ENCODE assay signal across 8 cellular contexts in genomic region chr1:75265792-75266191, GRCh38.
DNase-seq lines count a peak whose midpoint lies in the region; ATAC-seq, FAIRE-seq and TF ChIP-seq lines count a peak whose summit lies in the region.

No MANE protein-coding gene starts in this region.

- H3K4me1 ChIP-seq in neuronal stem cell (ENCODE audit: control insufficient read depth in 2 of 2, insufficient read depth in 1 of 2, low read depth in 1 of 2, low read length in 2 of 2), result no peaks in the 10 kb centered on the region

- H2AK5ac ChIP-seq in neuronal stem cell (ENCODE audit: low read depth, low read length), result no peak overlapping the region

- no peaks in the 10 kb centered on the region for H3K9me3 ChIP-seq in neuronal stem cell (replicated peaks in 1 of 2; ENCODE audit: control insufficient read depth in 2 of 2, insufficient read depth in 1 of 2, low read depth in 1 of 2, low read length in 2 of 2)

- no peak overlapping the region for H2BK15ac ChIP-seq in neuronal stem cell (ENCODE audit: low read length)

- H3K4ac ChIP-seq in neuronal stem cell (ENCODE audit: low read length), result no peak overlapping the region

- no peaks in the 10 kb centered on the region for H3K36me3 ChIP-seq in neuronal stem cell (replicated peaks in 1 of 2; ENCODE audit: control insufficient read depth in 2 of 2, insufficient read depth in 2 of 2, low read length in 2 of 2)

- H3K9ac ChIP-seq in neuronal stem cell (ENCODE audit: low read depth, low read length, poor library complexity), result no peak overlapping the region

- no CpG with 5 or more reads among the region's 6 CpGs for WGBS in neuronal stem cell (ENCODE audit: extremely low coverage in 2 of 2, insufficient read length in 2 of 2, insufficient replicate concordance in 1 of 2), 2 donors

- no peak overlapping the region for H4K8ac ChIP-seq in neuronal stem cell (ENCODE audit: low read depth, low read length)

- DNase-seq in DMS79 treated with DMSO at 0.1 percent for 48 hours (lab: John Stamatoyannopoulos, UW), result peak; percentile 64
- peak; percentile 75 for DNase-seq in NCI-H748 treated with DMSO at 0.1 percent for 48 hours (lab: John Stamatoyannopoulos, UW)
- no peak for DNase-seq in dorsolateral prefrontal cortex
- peak; percentile 46 for DNase-seq in neuronal stem cell (ENCODE audit: low spot score)
- no peak for DNase-seq in activated CD4-positive, alpha-beta T cell treated with anti-CD3 and anti-CD28 coated beads for 1 hour
- DNase-seq in HTR-8/SVneo (ENCODE audit: insufficient read length, low spot score), result no peak

- no peak overlapping the region for H4K91ac ChIP-seq in neuronal stem cell (ENCODE audit: low read depth, low read length, poor library complexity)

- no peak for FAIRE-seq in HTR-8/SVneo (lab: Jason Lieb, UNC)

- H2BK120ac ChIP-seq in neuronal stem cell (ENCODE audit: low read depth, low read length), result no peak overlapping the region

- intact Hi-C loops in dorsolateral prefrontal cortex (cut with DNase I), result loop anchor here (2.0 to 10.0 kb wide), 2 partner anchors 359 to 367 kb away; no protein-coding TSS in a partner anchor

- no peaks in the 10 kb centered on the region for H3K79me1 ChIP-seq in neuronal stem cell (ENCODE audit: low read depth, low read length)

- H3K14ac ChIP-seq in neuronal stem cell (ENCODE audit: low read length), result no peak overlapping the region

- H3K23ac ChIP-seq in neuronal stem cell (ENCODE audit: low read depth, low read length, poor library complexity), result no peak overlapping the region

- H3K4me3 ChIP-seq in dorsolateral prefrontal cortex (no peak overlapping the region), neuronal stem cell (ENCODE audit: low read length in 2 of 2) (no peak overlapping the region)

- no peak overlapping the region for H3K4me2 ChIP-seq in neuronal stem cell (ENCODE audit: insufficient read depth, low read length, poor library complexity, severe bottlenecking)

- no peak overlapping the region for H3K27ac ChIP-seq in dorsolateral prefrontal cortex
- no peak overlapping the region for H3K27ac ChIP-seq in neuronal stem cell (replicated peaks; ENCODE audit: low read length)

- peak; percentile 43 to 81 (median 68) for TF ChIP-seq CTCF in dorsolateral prefrontal cortex (IDR thresholded peaks at IDR 0.05 in 54 of 56, conservative IDR thresholded peaks at IDR 0.05 in 2 of 56; ENCODE audit: low read depth in 1 of 56, partially characterized antibody in 56 of 56)

- no peak overlapping the region for H2BK5ac ChIP-seq in neuronal stem cell (ENCODE audit: low read length)

- peak overlapping the region; percentile 59 for H2AFZ ChIP-seq in neuronal stem cell (ENCODE audit: low read length)

- ATAC-seq in GM19452 (IDR thresholded peaks at IDR 0.05; ENCODE audit: unreplicated experiment) (peak; percentile 79), HG03457 (IDR thresholded peaks at IDR 0.05; ENCODE audit: unreplicated experiment) (peak; percentile 64)

- H3K27me3 ChIP-seq in dorsolateral prefrontal cortex (no peaks in the 10 kb centered on the region), neuronal stem cell (ENCODE audit: control insufficient read depth in 3 of 3, insufficient read depth in 3 of 3, low read depth in 1 of 3, low read length in 3 of 3) (no peaks in the 10 kb centered on the region)

- no peak overlapping the region for H3K18ac ChIP-seq in neuronal stem cell (ENCODE audit: low read length)

- no peak overlapping the region for H2BK12ac ChIP-seq in neuronal stem cell (ENCODE audit: low read length)

Comparison
In these comparisons a context has a peak if more than half of its experiments do, and no peak if none do; other contexts are left out.
1. DNase-seq: peak in DMS79 treated with DMSO at 0.1 percent for 48 hours (single experiment), NCI-H748 treated with DMSO at 0.1 percent for 48 hours (single experiment) and neuronal stem cell (single experiment); none in dorsolateral prefrontal cortex (0 of 10), activated CD4-positive, alpha-beta T cell treated with anti-CD3 and anti-CD28 coated beads for 1 hour (single experiment) and HTR-8/SVneo (single experiment).